ENCODE assay signal across 7 cellular contexts in genomic region chr11:78086521-78087074, GRCh38. TPM values are rescaled to one million over a fixed set of nuclear protein-coding genes. Genes with fewer than 3 reads are reported as not detected.
"Had no signal": no experiment of that assay in that cellular context is flagged by ENCODE, and none has a peak within 500 bp of the region (broad histone marks: within the 10 kb centered on the region; RNA-seq: fewer than 3 reads in every experiment).

No MANE protein-coding gene starts in this region.

RNA-seq across cellular contexts. Expression of gene THRSP, which starts 22.9 kb away (rescaled TPM):
- total RNA-seq: epithelial cell of proximal tubule, esophagus squamous epithelium, kidney, lower lobe of right lung, osteocyte, pulmonary artery endothelial cell, ureter had no signal
